In genomic region chr12:106495354-106495965, GRCh38 we compare ENCODE assay signal across 24 cellular contexts.
"Had no signal": no experiment of that assay in that cellular context is flagged by ENCODE, and none has a peak within 500 bp of the region (broad histone marks: within the 10 kb centered on the region; RNA-seq: fewer than 3 reads in every experiment).

No MANE protein-coding gene starts in this region.

- H3K4me1 ChIP-seq: SJSA1 had no signal

- ATAC-seq: HepG2 had no signal

- DNase-seq: IMR-90, Karpas-422, KG1, MG63, NCI-H1092, NCI-H1105 treated with DMSO at 0.1 percent for 48 hours, NCI-H1417 treated with DMSO at 0.1 percent for 48 hours, NCI-H146, NCI-H1694 treated with DMSO at 0.1 percent for 48 hours, NCI-H1930, NCI-H2081, NCI-H2107, NCI-H226, NCI-H446, NCI-H510A, NCI-H524 treated with DMSO at 0.1 percent for 48 hours, NCI-H69, NCI-H774, Right ventricle myocardium superior, RPMI8226, SIG-M5 had no signal

- H3K27me3 ChIP-seq: MG63, SJSA1 had no signal

- H3K9me3 ChIP-seq: MG63, SJSA1 had no signal

- H3K4me3 ChIP-seq: MG63, SJSA1, SK-N-MC had no signal

- H3K27ac ChIP-seq: SJSA1, SK-N-MC had no signal
